In genomic region chr6:33177552-33178446, GRCh38 we compare ENCODE assay signal across 18 cellular contexts. TPM values are rescaled to one million over a fixed set of nuclear protein-coding genes. Genes with fewer than 3 reads are reported as not detected.
A peak's percentile ranks its signal among the peaks of the same experiment; 100 is the strongest.
DNase-seq lines count a peak whose midpoint lies in the region; ATAC-seq and TF ChIP-seq lines count a peak whose summit lies in the region.
"Had no signal": no experiment of that assay in that cellular context is flagged by ENCODE, and none has a peak within 500 bp of the region (broad histone marks: within the 10 kb centered on the region; RNA-seq: fewer than 3 reads in every experiment).

No MANE protein-coding gene starts in this region.

- peaks cover 11 to 61% (median 49%) of the 10 kb centered on the region in 10 experiments for H3K4me1 ChIP-seq in BLaER1 treated with 17β-estradiol and CSF1 and Interleukin-3, amounts not matched to agents 10 nM and 100 nM
- H3K4me1 ChIP-seq in osteoblast (ENCODE audit: insufficient read depth, low read length), result no peaks in the 10 kb centered on the region

- H3K9me3 Mint-ChIP-seq in effector memory CD8-positive, alpha-beta T cell, result peaks cover 2 to 4% of the 10 kb centered on the region in 2 donors

- peak overlapping the region; percentile 5 to 92 (median 62); a peak in 19 of 22 replicates for H3K4me2 ChIP-seq in BLaER1 treated with 17β-estradiol and CSF1 and Interleukin-3, amounts not matched to agents 10 nM and 100 nM
- peak overlapping the region; percentile 11 for H3K4me2 ChIP-seq in osteoblast (ENCODE audit: insufficient read depth, low read length)
- H3K4me2 ChIP-seq: SK-N-SH had no signal

- peaks cover 18 to 56% of the 10 kb centered on the region in 2 donors for H3K27me3 Mint-ChIP-seq in effector memory CD8-positive, alpha-beta T cell

- H3K4me1 Mint-ChIP-seq in effector memory CD8-positive, alpha-beta T cell (ENCODE audit: low read depth in 2 of 2), result peaks cover 3% of the 10 kb centered on the region in 2 donors

- H2AFZ ChIP-seq in osteoblast (ENCODE audit: low read length), result peak overlapping the region; percentile 76

- peak overlapping the region in 6 of 11 experiments; percentile 12 to 55 (median 32); a peak in 9 of 22 replicates for H3K27ac ChIP-seq in BLaER1 treated with 17β-estradiol and CSF1 and Interleukin-3, amounts not matched to agents 10 nM and 100 nM
- no peak overlapping the region for H3K27ac ChIP-seq in osteoblast (ENCODE audit: low read depth, low read length)

- no peaks in the 10 kb centered on the region for H4K20me1 ChIP-seq in BLaER1 treated with 17β-estradiol and CSF1 and Interleukin-3, amounts not matched to agents 10 nM and 100 nM
- H4K20me1 ChIP-seq in osteoblast (ENCODE audit: insufficient read depth, low read length), result no peaks in the 10 kb centered on the region

- DNase-seq in M059J (ENCODE audit: low read depth) (peak; percentile 40), osteoblast (ENCODE audit: insufficient read length, low spot score, missing footprints) (peak; percentile 95), NCI-H1105 treated with DMSO at 0.1 percent for 48 hours (lab: John Stamatoyannopoulos, UW) (no peak)
- no peak for DNase-seq in effector memory CD8-positive, alpha-beta T cell
- DNase-seq: AML-193; CD8-positive, alpha-beta memory T cell; DMS79; HCEC 1CT; MV-4-11; NCI-H1436; NCI-H2029; NCI-H2171 treated with DMSO at 0.1 percent for 48 hours; NCI-H446 treated with DMSO at 0.1 percent for 48 hours; NCI-H748 treated with DMSO at 0.1 percent for 48 hours; SK-N-SH had no signal

- peaks cover 0 to 6% (median 3%) of the 10 kb centered on the region in 11 experiments; a peak in 9 of 22 replicates for H3K9me3 ChIP-seq in BLaER1 treated with 17β-estradiol and CSF1 and Interleukin-3, amounts not matched to agents 10 nM and 100 nM (replicated peaks in 1 of 11)
- H3K9me3 ChIP-seq in osteoblast (ENCODE audit: low read depth, low read length), result no peaks in the 10 kb centered on the region
- H3K9me3 ChIP-seq: SK-N-SH had no signal

- H3K36me3 ChIP-seq in BLaER1 treated with 17β-estradiol and CSF1 and Interleukin-3, amounts not matched to agents 10 nM and 100 nM, result no peaks in the 10 kb centered on the region
- H3K36me3 ChIP-seq in osteoblast (ENCODE audit: insufficient read depth, low read length), result no peaks in the 10 kb centered on the region

- no peak overlapping the region for H3K4me3 Mint-ChIP-seq in effector memory CD8-positive, alpha-beta T cell
- H3K4me3 Mint-ChIP-seq: CD8-positive, alpha-beta memory T cell had no signal

- 0 out of 22 replicates have a peak overlapping the region, but pooled peaks of 2 of the 11 experiments have one; percentile 24 to 26 for H3K9ac ChIP-seq in BLaER1 treated with 17β-estradiol and CSF1 and Interleukin-3, amounts not matched to agents 10 nM and 100 nM
- H3K9ac ChIP-seq: SK-N-SH had no signal

- no peaks in the 10 kb centered on the region for H3K27me3 ChIP-seq in BLaER1 treated with 17β-estradiol and CSF1 and Interleukin-3, amounts not matched to agents 10 nM and 100 nM
- H3K27me3 ChIP-seq in osteoblast (ENCODE audit: insufficient read depth, low read length), result no peaks in the 10 kb centered on the region

- no peaks in the 10 kb centered on the region for H3K36me3 Mint-ChIP-seq in effector memory CD8-positive, alpha-beta T cell (ENCODE audit: insufficient read depth)

- no peak for TF ChIP-seq CTCF in osteoblast (IDR thresholded peaks at IDR 0.05; ENCODE audit: extremely low read depth, low read depth, low read length)

- no peak for ATAC-seq in effector memory CD8-positive, alpha-beta T cell (replicated peaks)
- ATAC-seq in GM19452 (IDR thresholded peaks at IDR 0.05; ENCODE audit: unreplicated experiment) (no peak), HG02885 (IDR thresholded peaks at IDR 0.05; ENCODE audit: poor library complexity, unreplicated experiment) (no peak)

- H3K27ac Mint-ChIP-seq in effector memory CD8-positive, alpha-beta T cell, result peak overlapping the region; percentile 62 to 87

- no peaks in the 10 kb centered on the region for H3K79me2 ChIP-seq in osteoblast (ENCODE audit: insufficient read depth, low read length)

- H3K4me3 ChIP-seq in BLaER1 treated with 17β-estradiol and CSF1 and Interleukin-3, amounts not matched to agents 10 nM and 100 nM, result no peak overlapping the region
- no peak overlapping the region for H3K4me3 ChIP-seq in osteoblast (ENCODE audit: insufficient read depth, low read length)

RNA-seq across cellular contexts. Expression of gene COL11A2, which starts 14.5 kb away (rescaled TPM):
- total RNA-seq in M059J (2014; rRNA removed; shearing (Covaris generic)), result 0.02 TPM in 1 of 2 replicates, not detected in the other
- 1.8 TPM in 2 replicates for total RNA-seq in osteoblast

RNA-seq across cellular contexts. Expression of gene RXRB, which starts 22.7 kb away (rescaled TPM):
- 18.4 and 28.7 TPM in 2 replicates for total RNA-seq in M059J (2014; rRNA removed; shearing (Covaris generic))
- 19.2 and 20.9 TPM in 2 replicates for total RNA-seq in osteoblast

RNA-seq across cellular contexts. Expression of gene SLC39A7, which starts 22.9 kb away (rescaled TPM):
- 140 and 234 TPM in 2 replicates for total RNA-seq in M059J (2014; rRNA removed; shearing (Covaris generic))
- total RNA-seq in osteoblast, result 108 and 109 TPM in 2 replicates

RNA-seq across cellular contexts. Expression of gene HSD17B8, which starts 26.7 kb away (rescaled TPM):
- 0.32 TPM in 1 of 2 replicates, not detected in the other for total RNA-seq in M059J (2014; rRNA removed; shearing (Covaris generic))
- total RNA-seq in osteoblast, result 2.7 and 3.3 TPM in 2 replicates

RNA-seq across cellular contexts. Expression of gene RING1, which starts 30.5 kb away (rescaled TPM):
- 44.2 and 48.5 TPM in 2 replicates for total RNA-seq in M059J (2014; rRNA removed; shearing (Covaris generic))
- total RNA-seq in osteoblast, result 34.0 and 34.2 TPM in 2 replicates

Comparison
In these comparisons a context has a peak if more than half of its experiments do, and no peak if none do; other contexts are left out.
1. DNase-seq: peak in M059J (single experiment) and osteoblast (single experiment); none in effector memory CD8-positive, alpha-beta T cell (0 of 3) and NCI-H1105 treated with DMSO at 0.1 percent for 48 hours (single experiment).